In genomic region chr13:45119990-45120864, GRCh38 we compare ENCODE assay signal across 8 cellular contexts. TPM values are rescaled to one million over a fixed set of nuclear protein-coding genes. Genes with fewer than 3 reads are reported as not detected.
DNase-seq lines count a peak whose midpoint lies in the region; ATAC-seq and TF ChIP-seq lines count a peak whose summit lies in the region.

Gene GTF2F2, plus strand, starts transcription at chr13:45120510. Its CDS starts 146 bp downstream, at chr13:45120656.

- peak; percentile 51 for TF ChIP-seq POLR2A in right lobe of liver (IDR thresholded peaks at IDR 0.05)

- intact Hi-C loops in right lobe of liver (cut with DNase I): no loop called here

- no peaks in the 10 kb centered on the region for H3K27me3 ChIP-seq in right lobe of liver

- TF ChIP-seq CTCF in right lobe of liver (IDR thresholded peaks at IDR 0.05): no peak

- peak; percentile 56 to 94 (median 87) for DNase-seq in C1 segment of cervical spinal cord (lab: John Stamatoyannopoulos, UW)
- DNase-seq in NCI-H774 (lab: John Stamatoyannopoulos, UW): peak; percentile 41
- peak; percentile 67 to 84 for DNase-seq in activated CD4-positive, alpha-beta T cell treated with anti-CD3 and anti-CD28 coated beads, Interleukin-2, amount 50 U/mL, for 24 hours (ENCODE audit: low read depth in 1 of 2, low spot score in 1 of 2)
- DNase-seq in ecto neural progenitor cell (ENCODE audit: low spot score): peak; percentile 95
- DNase-seq in right lobe of liver: peak; percentile 88 to 90 (median 88)
- DNase-seq in stimulated activated CD4-positive, alpha-beta T cell treated with anti-CD3 and anti-CD28 coated beads, Interleukin-4, amount 100 ng/mL, for 24 hours: peak; percentile 89

- WGBS in right lobe of liver (ENCODE audit: insufficient coverage, low coverage, low lambda C conversion rate, missing lambda C conversion rate): under 1% methylated on average over 41 of the region's 53 CpGs

- peak within 1 kb of the TSS; percentile 57 to 75 (median 62) for H3K27ac ChIP-seq in right lobe of liver

- H3K4me3 ChIP-seq in right lobe of liver: peak within 1 kb of the TSS; percentile 65 to 93 (median 66)

- H3K36me3 ChIP-seq in right lobe of liver: no peaks in the 10 kb centered on the region

- peaks cover 0 to 11% (median 3%) of the 10 kb centered on the region in 4 donors for H3K4me1 ChIP-seq in right lobe of liver

- ATAC-seq in GM19372 (IDR thresholded peaks at IDR 0.05; ENCODE audit: low read depth, unreplicated experiment): peak; percentile 80
- peak; percentile 79 for ATAC-seq in HG03521 (IDR thresholded peaks at IDR 0.05; ENCODE audit: unreplicated experiment)
- ATAC-seq in right lobe of liver: peak; percentile 92 to 97 (median 96)

- H3K9me3 ChIP-seq in right lobe of liver: no peaks in the 10 kb centered on the region

RNA-seq across cellular contexts. Expression of gene GTF2F2, which starts in this region (rescaled TPM):
- 10 to 100 TPM in 1 of 6 experiments, 1 to 10 TPM in 5; 4.0 to 10.3 (median 6.0) TPM for total RNA-seq in right lobe of liver

Comparison
In these comparisons a context has a peak if more than half of its experiments do, and no peak if none do; other contexts are left out.
1. Peak in every context shown above with its lines: DNase-seq, ATAC-seq, H3K4me3 ChIP-seq and H3K27ac ChIP-seq.
2. DNase-seq: peak in every context shown above with its lines; median percentile 95 in ecto neural progenitor cell; 89 in stimulated activated CD4-positive, alpha-beta T cell treated with anti-CD3 and anti-CD28 coated beads, Interleukin-4, amount 100 ng/mL, for 24 hours; 88 in right lobe of liver; 87 in C1 segment of cervical spinal cord; 76 in activated CD4-positive, alpha-beta T cell treated with anti-CD3 and anti-CD28 coated beads, Interleukin-2, amount 50 U/mL, for 24 hours; 41 in NCI-H774.